Comparison of ENCODE assay signal across 1 cellular context in genomic region chr3:118075873-118076272, GRCh38.
TF ChIP-seq lines count a peak whose summit lies in the region.

No MANE protein-coding gene starts in this region.

TF ChIP-seq in GM23338, 12 proteins besides CTCF, POLR2A, EP300 and RAD21 (continued from another document):
- TF ChIP-seq REST (IDR thresholded peaks at IDR 0.05; ENCODE audit: unreplicated experiment) (no peak), JUNB (IDR thresholded peaks at IDR 0.05; ENCODE audit: unreplicated experiment) (no peak), POLR2AphosphoS5 (IDR thresholded peaks at IDR 0.05; ENCODE audit: low read depth) (no peak), ZNF462 (CRISPR knock-in tag; IDR thresholded peaks at IDR 0.05) (no peak)
